Comparison of ENCODE assay signal across 9 cellular contexts in the genomic region with DNA sequence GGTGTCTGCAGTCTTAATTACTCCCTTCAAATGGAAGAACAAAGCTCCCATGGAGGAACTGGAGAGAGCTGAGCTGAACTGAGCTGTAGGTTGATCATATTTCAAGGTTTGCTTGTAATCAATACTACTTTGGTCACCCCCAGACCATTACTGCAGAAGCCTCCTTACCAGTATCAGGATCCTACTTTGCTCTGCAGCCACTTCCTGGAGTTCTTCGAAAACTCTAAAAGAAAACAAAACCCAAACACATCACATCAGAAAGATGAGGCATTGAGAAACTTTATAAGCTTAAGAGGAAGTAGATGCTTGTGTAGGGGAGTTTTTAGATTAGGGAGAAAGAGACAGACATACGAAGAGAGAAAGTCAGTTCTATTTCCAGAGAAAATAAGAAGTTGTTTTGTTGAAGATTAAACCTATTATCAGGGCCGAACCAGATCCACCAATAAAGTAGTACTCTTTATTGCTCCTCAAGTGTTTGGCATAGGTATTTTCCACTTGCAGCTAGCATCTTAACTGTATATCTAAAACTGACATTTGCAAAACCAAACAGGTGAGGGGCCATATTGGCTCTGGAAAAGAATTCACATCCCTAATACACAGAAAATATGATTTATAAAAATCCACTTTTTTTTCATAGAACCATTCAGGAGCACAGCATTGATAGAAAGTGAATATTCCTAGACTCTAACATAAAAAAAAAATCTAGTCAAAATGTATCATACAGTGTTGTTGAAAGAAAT.
A peak's percentile ranks its signal among the peaks of the same experiment; 100 is the strongest.
DNase-seq lines count a peak whose midpoint lies in the region; ATAC-seq and TF ChIP-seq lines count a peak whose summit lies in the region.
"Had no signal": no experiment of that assay in that cellular context is flagged by ENCODE, and none has a peak within 500 bp of the region (broad histone marks: within the 10 kb centered on the region; RNA-seq: fewer than 3 reads in every experiment).

No MANE protein-coding gene starts in this region.

- TF ChIP-seq POLR2A in heart left ventricle (IDR thresholded peaks at IDR 0.05): no peak

- no peaks in the 10 kb centered on the region for H3K9me3 ChIP-seq in osteoblast (ENCODE audit: low read depth, low read length)
- no peaks in the 10 kb centered on the region for H3K9me3 ChIP-seq in heart left ventricle

- H4K20me1 ChIP-seq in osteoblast (ENCODE audit: insufficient read depth, low read length): no peaks in the 10 kb centered on the region

- peak; percentile 75 for DNase-seq in activated CD4-positive, alpha-beta T cell treated with anti-CD3 and anti-CD28 coated beads, Interleukin-2, amount 10 ng/mL, durations not matched to agents 24 days and 14 days
- no peak for DNase-seq in activated CD4-positive, alpha-beta T cell treated with anti-CD3 and anti-CD28 coated beads, Interleukin-2, amount 50 U/mL, for 4 hours
- no peak for DNase-seq in T-helper 2 cell treated with Interferon-gamma antibody and Interleukin-4, amounts not matched to agents 5 μg/mL and 100 μg/mL, for 36 hours (ENCODE audit: low spot score)
- no peak for DNase-seq in osteoblast (ENCODE audit: insufficient read length, low spot score, missing footprints)
- DNase-seq in heart left ventricle: no peak
- DNase-seq in NCI-H1417 treated with DMSO at 0.1 percent for 48 hours (lab: John Stamatoyannopoulos, UW): no peak

- H3K4me1 ChIP-seq in osteoblast (ENCODE audit: insufficient read depth, low read length) (peaks cover 36% of the 10 kb centered on the region), heart left ventricle (peaks cover 0 to 76% (median 26%) of the 10 kb centered on the region in 12 donors)

- H3K36me3 Mint-ChIP-seq in activated CD4-positive, alpha-beta T cell treated with anti-CD3 and anti-CD28 coated beads, Interleukin-2, amount 10 ng/mL, durations not matched to agents 24 days and 14 days (ENCODE audit: low read depth): no peaks in the 10 kb centered on the region
- no peaks in the 10 kb centered on the region for H3K36me3 Mint-ChIP-seq in T-helper 2 cell treated with Interferon-gamma antibody and Interleukin-4, amounts not matched to agents 5 μg/mL and 100 μg/mL, for 36 hours (ENCODE audit: low read depth)

- H3K27ac Mint-ChIP-seq in activated CD4-positive, alpha-beta T cell treated with anti-CD3 and anti-CD28 coated beads, Interleukin-2, amount 10 ng/mL, durations not matched to agents 24 days and 14 days: peak overlapping the region; percentile 86
- peak overlapping the region; percentile 90 for H3K27ac Mint-ChIP-seq in T-helper 2 cell treated with Interferon-gamma antibody and Interleukin-4, amounts not matched to agents 5 μg/mL and 100 μg/mL, for 36 hours

- H3K27me3 ChIP-seq in osteoblast (ENCODE audit: insufficient read depth, low read length) (no peaks in the 10 kb centered on the region), heart left ventricle (no peaks in the 10 kb centered on the region)

- ATAC-seq in HG02852 (IDR thresholded peaks at IDR 0.05; ENCODE audit: unreplicated experiment) (peak; percentile 26), HG03457 (IDR thresholded peaks at IDR 0.05; ENCODE audit: unreplicated experiment) (no peak), heart left ventricle (no peak)

- intact Hi-C loops in activated CD4-positive, alpha-beta T cell treated with anti-CD3 and anti-CD28 coated beads, Interleukin-2, amount 10 ng/mL, durations not matched to agents 24 days and 14 days (cut with micrococcal nuclease): loop anchor here (1.0 to 10.0 kb wide), 6 partner anchors 53 to 292 kb away; partner anchors contain the start of genes CREB1 and METTL21A
- intact Hi-C loops in heart left ventricle (cut with DNase I): loop anchor here in 6 of 10 donors (5.0 to 10.0 kb wide), 7 partner anchors 105 to 528 kb away; partner anchors contain the start of gene KLF7 (in 1 of the 6)

- H3K27ac ChIP-seq in osteoblast (ENCODE audit: low read depth, low read length): peak overlapping the region; percentile 9
- peak overlapping the region in 2 of 12 donors; percentile 52 to 96 for H3K27ac ChIP-seq in heart left ventricle

- H2AFZ ChIP-seq in osteoblast (ENCODE audit: low read length): peak overlapping the region; percentile 27

- peaks cover 6% of the 10 kb centered on the region for H3K9me3 Mint-ChIP-seq in activated CD4-positive, alpha-beta T cell treated with anti-CD3 and anti-CD28 coated beads, Interleukin-2, amount 10 ng/mL, durations not matched to agents 24 days and 14 days
- H3K9me3 Mint-ChIP-seq in T-helper 2 cell treated with Interferon-gamma antibody and Interleukin-4, amounts not matched to agents 5 μg/mL and 100 μg/mL, for 36 hours: no peaks in the 10 kb centered on the region
- H3K9me3 Mint-ChIP-seq: central memory CD8-positive, alpha-beta T cell had no signal

- H3K27me3 Mint-ChIP-seq in activated CD4-positive, alpha-beta T cell treated with anti-CD3 and anti-CD28 coated beads, Interleukin-2, amount 10 ng/mL, durations not matched to agents 24 days and 14 days: no peaks in the 10 kb centered on the region
- H3K27me3 Mint-ChIP-seq in T-helper 2 cell treated with Interferon-gamma antibody and Interleukin-4, amounts not matched to agents 5 μg/mL and 100 μg/mL, for 36 hours (ENCODE audit: low read depth): no peaks in the 10 kb centered on the region

- H3K4me1 Mint-ChIP-seq in activated CD4-positive, alpha-beta T cell treated with anti-CD3 and anti-CD28 coated beads, Interleukin-2, amount 10 ng/mL, durations not matched to agents 24 days and 14 days: peaks cover 77% of the 10 kb centered on the region
- H3K4me1 Mint-ChIP-seq in T-helper 2 cell treated with Interferon-gamma antibody and Interleukin-4, amounts not matched to agents 5 μg/mL and 100 μg/mL, for 36 hours (ENCODE audit: low read depth): peaks cover 80% of the 10 kb centered on the region

- WGBS in heart left ventricle, 4 donors: 52 to 62% (median 61%) methylated on average over 3 of the region's 3 CpGs

- H3K4me2 ChIP-seq in osteoblast (ENCODE audit: insufficient read depth, low read length): no peak overlapping the region

- no peaks in the 10 kb centered on the region for H3K79me2 ChIP-seq in osteoblast (ENCODE audit: insufficient read depth, low read length)

- no peak for TF ChIP-seq CTCF in osteoblast (IDR thresholded peaks at IDR 0.05; ENCODE audit: extremely low read depth, low read depth, low read length)
- no peak for TF ChIP-seq CTCF in heart left ventricle (IDR thresholded peaks at IDR 0.05)

- H3K4me3 Mint-ChIP-seq in activated CD4-positive, alpha-beta T cell treated with anti-CD3 and anti-CD28 coated beads, Interleukin-2, amount 10 ng/mL, durations not matched to agents 24 days and 14 days: peak overlapping the region; percentile 36
- H3K4me3 Mint-ChIP-seq in T-helper 2 cell treated with Interferon-gamma antibody and Interleukin-4, amounts not matched to agents 5 μg/mL and 100 μg/mL, for 36 hours: peak overlapping the region; percentile 44
- H3K4me3 Mint-ChIP-seq: central memory CD8-positive, alpha-beta T cell had no signal

- H3K4me3 ChIP-seq in osteoblast (ENCODE audit: insufficient read depth, low read length): no peak overlapping the region
- H3K4me3 ChIP-seq in heart left ventricle: no peak overlapping the region

- no peaks in the 10 kb centered on the region for H3K36me3 ChIP-seq in osteoblast (ENCODE audit: insufficient read depth, low read length)
- H3K36me3 ChIP-seq in heart left ventricle: no peaks in the 10 kb centered on the region
